ENCODE assay signal across 30 cellular contexts in the genomic region with DNA sequence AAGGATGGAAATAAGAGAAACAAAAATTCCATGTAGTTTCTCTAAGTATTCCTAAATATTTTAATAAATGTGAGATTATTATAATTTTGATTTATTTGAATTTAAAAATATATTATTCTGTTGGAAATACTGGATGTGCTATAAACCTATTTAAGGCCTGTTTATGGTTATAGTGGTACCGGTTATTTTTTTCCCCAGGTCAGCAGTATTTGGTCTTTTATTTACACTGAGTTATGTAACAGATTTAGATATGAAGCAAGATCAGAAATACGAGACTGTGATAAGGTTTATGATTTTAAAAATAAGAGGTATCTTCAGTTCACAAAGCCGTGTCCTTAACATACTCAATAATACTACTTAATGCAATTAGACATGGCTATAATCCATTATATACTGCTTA.
"Had no signal": no experiment of that assay in that cellular context is flagged by ENCODE, and none has a peak within 500 bp of the region (broad histone marks: within the 10 kb centered on the region; RNA-seq: fewer than 3 reads in every experiment).

No MANE protein-coding gene starts in this region.

- ATAC-seq: natural killer cell; psoas muscle; right cardiac atrium; sciatic nerve; stimulated activated memory B cell treated with anti-CD40 and anti-IgM and Interleukin-4, amounts not matched to agents 10 μg/mL and 1 μg/mL and 100 μg/mL, for 72 hours; stimulated activated naive CD8-positive, alpha-beta T cell treated with anti-CD3 and anti-CD28 coated beads, Interleukin-15, amount 100 ng/mL, for 72 hours; stimulated activated naive CD8-positive, alpha-beta T cell treated with anti-CD3 and anti-CD28 coated beads, Interleukin-15, Interleukin-2, amounts not matched to agents 100 U/mL and 50 U/mL, for 24 hours had no signal

- H3K27ac ChIP-seq: neural progenitor cell, ovary, parathyroid adenoma, psoas muscle, skin epidermis, spleen, suprapubic skin, thoracic aorta, thyroid gland, tibial nerve, upper lobe of left lung, vagina had no signal

- H3K9ac ChIP-seq: neural progenitor cell, parathyroid adenoma had no signal

- H3K4me3 ChIP-seq: neural progenitor cell, ovary, psoas muscle, skin epidermis, smooth muscle cell, spleen, suprapubic skin, thoracic aorta, thyroid gland, tibial nerve, upper lobe of left lung, vagina had no signal

- H3K4me2 ChIP-seq: neural progenitor cell, smooth muscle cell had no signal

- H2AFZ ChIP-seq: neural progenitor cell, parathyroid adenoma had no signal

- DNase-seq: natural killer cell; occipital lobe; ovary; posterior cingulate gyrus; psoas muscle; right cardiac atrium; spleen; stimulated activated CD4-positive, alpha-beta T cell treated with anti-CD3 and anti-CD28 coated beads, Interleukin-12 subunit alpha, Interleukin-12 subunit beta, amount 100 ng/mL, for 4 hours; stimulated activated CD4-positive, alpha-beta T cell treated with anti-CD3 and anti-CD28 coated beads, Interleukin-1b, Interleukin-23, amount 100 ng/mL, for 48 hours; stimulated activated CD4-positive, alpha-beta T cell treated with anti-CD3 and anti-CD28 coated beads, Interleukin-4, amount 100 ng/mL, for 1 hour; stimulated activated CD4-positive, alpha-beta T cell treated with anti-CD3 and anti-CD28 coated beads, Interleukin-4, amount 100 ng/mL, for 4 hours; stimulated activated CD8-positive, alpha-beta memory T cell treated with anti-CD3 and anti-CD28 coated beads, Interleukin-4, amount 100 ng/mL, for 48 hours; stimulated activated naive CD4-positive, alpha-beta T cell; stimulated activated naive CD8-positive, alpha-beta T cell treated with anti-CD3 and anti-CD28 coated beads, Interleukin-15, amount 100 ng/mL, for 72 hours; stimulated activated naive CD8-positive, alpha-beta T cell treated with anti-CD3 and anti-CD28 coated beads, Interleukin-15, Interleukin-2, amounts not matched to agents 100 U/mL and 50 U/mL, for 24 hours; substantia nigra; thyroid gland; trophoblast cell; upper lobe of left lung had no signal

- FAIRE-seq: urothelium cell line had no signal

- H3K9me3 ChIP-seq: ovary, psoas muscle, spleen, suprapubic skin, thoracic aorta, thyroid gland, tibial nerve, upper lobe of left lung, vagina had no signal

- H3K79me2 ChIP-seq: parathyroid adenoma had no signal

- H3K27me3 ChIP-seq: neural progenitor cell, ovary, spleen, suprapubic skin, thyroid gland, tibial nerve, upper lobe of left lung, vagina had no signal

- H3K36me3 ChIP-seq: neural progenitor cell, ovary, spleen, suprapubic skin, thoracic aorta, thyroid gland, tibial nerve, upper lobe of left lung, vagina had no signal

- H3K4me1 ChIP-seq: parathyroid adenoma, psoas muscle, spleen, suprapubic skin, thyroid gland, tibial nerve, upper lobe of left lung, vagina had no signal
